18 cellular contexts compared by ENCODE assay signal in the genomic region with DNA sequence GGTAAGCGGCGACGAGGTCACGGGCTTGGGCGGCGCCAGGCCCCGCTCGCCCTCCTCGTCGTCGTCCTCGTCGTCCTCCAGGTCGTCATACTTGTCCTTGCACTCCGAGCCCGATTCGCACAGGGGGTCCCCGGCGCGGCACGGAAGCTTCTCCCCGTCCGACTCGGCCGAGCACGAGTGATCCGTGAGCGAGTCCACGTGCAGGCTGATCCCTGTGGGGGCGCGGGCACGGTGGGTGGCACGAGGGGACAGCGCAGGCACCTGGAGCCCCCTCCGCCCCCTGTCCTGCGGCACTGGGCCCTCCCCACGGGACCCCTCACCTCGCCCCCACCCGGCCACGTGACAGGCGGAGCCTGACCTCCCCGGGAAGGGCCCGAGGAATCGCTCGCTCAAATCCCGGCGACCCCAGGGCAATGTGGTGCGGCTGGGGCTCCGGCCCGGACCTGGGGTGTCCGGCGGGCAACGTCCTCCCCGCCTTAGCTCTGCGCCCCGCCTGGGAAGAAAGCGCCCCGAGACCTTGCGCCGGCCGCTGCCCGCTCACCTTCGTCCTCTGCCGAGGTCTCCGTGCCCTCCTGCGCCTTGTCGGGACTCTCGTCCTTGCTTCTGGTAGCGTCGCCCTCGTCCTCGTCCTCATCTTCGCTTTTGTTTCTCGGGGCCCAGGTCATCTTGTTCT. TPM values are rescaled to one million over a fixed set of nuclear protein-coding genes. Genes with fewer than 3 reads are reported as not detected.
DNase-seq lines count a peak whose midpoint lies in the region; ATAC-seq and TF ChIP-seq lines count a peak whose summit lies in the region.
"Had no signal": no experiment of that assay in that cellular context is flagged by ENCODE, and none has a peak within 500 bp of the region (broad histone marks: within the 10 kb centered on the region; RNA-seq: fewer than 3 reads in every experiment).

No MANE protein-coding gene starts in this region.

- peaks cover 25% of the 10 kb centered on the region for H3K79me2 ChIP-seq in PC-3 (ENCODE audit: low read length)

- no peak for DNase-seq in activated naive CD4-positive, alpha-beta T cell treated with anti-CD3 and anti-CD28 coated beads, Interleukin-2, amount 10 ng/mL, durations not matched to agents 7 days and 5 days
- no peak for DNase-seq in activated naive CD4-positive, alpha-beta T cell treated with anti-CD3 and anti-CD28 coated beads, Interleukin-2, amount 50 U/mL, for 72 hours (ENCODE audit: low spot score in 2 of 2)
- DNase-seq in coronary artery (ENCODE audit: low spot score) (peak; percentile 67), lower leg skin (ENCODE audit: low spot score in 2 of 2) (no peak), upper lobe of left lung (peak in 1 of 2 donors; percentile 87), glomerular visceral epithelial cell (ENCODE audit: extremely low spot score) (no peak), PC-3 (no peak)
- DNase-seq: AML-193; DMS79; IMR-90; nucleus accumbens; stimulated activated CD4-positive, alpha-beta T cell treated with anti-CD3 and anti-CD28 coated beads, Interleukin-12 subunit alpha, Interleukin-12 subunit beta, amount 100 ng/mL, for 4 hours had no signal

- no peaks in the 10 kb centered on the region for H3K9me2 ChIP-seq in PC-3 (replicated peaks; ENCODE audit: low read length)

- no peaks in the 10 kb centered on the region for H3K36me3 ChIP-seq in upper lobe of left lung
- peaks cover 7% of the 10 kb centered on the region; the same call in 1 of the 2 replicates for H3K36me3 ChIP-seq in PC-3 (ENCODE audit: low read depth, low read length)

- POLR2A ChIA-PET in PC-3 (lab: Charles Lee; ENCODE audit: unreplicated experiment), result no interaction called here

- H3K27ac ChIP-seq in coronary artery, result no peak overlapping the region
- H3K27ac ChIP-seq in upper lobe of left lung, result peak overlapping the region; percentile 75 to 91 (median 85)
- no peak overlapping the region for H3K27ac ChIP-seq in PC-3 (ENCODE audit: low read length)
- H3K27ac ChIP-seq: SJSA1, vagina, VCaP had no signal

- peaks cover 7% of the 10 kb centered on the region; the same call in 1 of the 2 replicates for H4K20me1 ChIP-seq in PC-3 (ENCODE audit: low read length)

- TF ChIP-seq CTCF in coronary artery (IDR thresholded peaks at IDR 0.05), result no peak
- no peak for TF ChIP-seq CTCF in lower leg skin (IDR thresholded peaks at IDR 0.05)
- no peak for TF ChIP-seq CTCF in upper lobe of left lung (IDR thresholded peaks at IDR 0.05)
- TF ChIP-seq CTCF in PC-3 (conservative IDR thresholded peaks at IDR 0.05; ENCODE audit: low read depth, low read length), result no peak

- no peak overlapping the region for H3K4me2 ChIP-seq in PC-3 (ENCODE audit: low read length)

- ATAC-seq in activated naive CD4-positive, alpha-beta T cell treated with anti-CD3 and anti-CD28 coated beads, Interleukin-2, amount 50 U/mL, for 72 hours, result no peak
- no peak for ATAC-seq in upper lobe of left lung (ENCODE audit: low FRiP score in 2 of 2)
- no peak for ATAC-seq in HG03095 (IDR thresholded peaks at IDR 0.05; ENCODE audit: unreplicated experiment)
- ATAC-seq in PC-3, result no peak
- ATAC-seq: esophagus mucosa had no signal

- no peaks in the 10 kb centered on the region for H3K4me1 Mint-ChIP-seq in activated naive CD4-positive, alpha-beta T cell treated with anti-CD3 and anti-CD28 coated beads, Interleukin-2, amount 10 ng/mL, durations not matched to agents 7 days and 5 days
- H3K4me1 Mint-ChIP-seq: central memory CD8-positive, alpha-beta T cell had no signal

- no peak overlapping the region for H3K9ac ChIP-seq in PC-3 (ENCODE audit: low read length)

- H3K36me3 Mint-ChIP-seq in activated naive CD4-positive, alpha-beta T cell treated with anti-CD3 and anti-CD28 coated beads, Interleukin-2, amount 10 ng/mL, durations not matched to agents 7 days and 5 days, result peaks cover 9% of the 10 kb centered on the region
- peaks cover 11 to 21% of the 10 kb centered on the region in 2 donors for H3K36me3 Mint-ChIP-seq in activated naive CD4-positive, alpha-beta T cell treated with anti-CD3 and anti-CD28 coated beads, Interleukin-2, amount 50 U/mL, for 72 hours

- no peak overlapping the region for H3K4me3 ChIP-seq in coronary artery
- H3K4me3 ChIP-seq in lower leg skin (ENCODE audit: low read depth, poor library complexity, severe bottlenecking), result peak overlapping the region; percentile 59
- H3K4me3 ChIP-seq in upper lobe of left lung, result peak overlapping the region in 3 of 4 donors; percentile 51 to 57 (median 57)
- no peak overlapping the region for H3K4me3 ChIP-seq in PC-3 (ENCODE audit: low read length)
- H3K4me3 ChIP-seq: SJSA1 had no signal

- H3K9me3 ChIP-seq in upper lobe of left lung (no peaks in the 10 kb centered on the region), PC-3 (ENCODE audit: low read length) (no peaks in the 10 kb centered on the region)
- H3K9me3 ChIP-seq: vagina had no signal

- peak overlapping the region; percentile 31 for H3K4me3 Mint-ChIP-seq in activated naive CD4-positive, alpha-beta T cell treated with anti-CD3 and anti-CD28 coated beads, Interleukin-2, amount 10 ng/mL, durations not matched to agents 7 days and 5 days
- H3K4me3 Mint-ChIP-seq: central memory CD8-positive, alpha-beta T cell had no signal

- no peak overlapping the region for H2AFZ ChIP-seq in PC-3 (ENCODE audit: low read length)

- TF ChIP-seq POLR2A in lower leg skin (IDR thresholded peaks at IDR 0.05), result no peak
- no peak for TF ChIP-seq POLR2A in upper lobe of left lung (IDR thresholded peaks at IDR 0.05)

- H3K27me3 Mint-ChIP-seq in activated naive CD4-positive, alpha-beta T cell treated with anti-CD3 and anti-CD28 coated beads, Interleukin-2, amount 10 ng/mL, durations not matched to agents 7 days and 5 days, result peaks cover 73% of the 10 kb centered on the region

- WGBS in lower leg skin, 2 donors, result 30 to 42% methylated on average over 37 to 40 of the region's 74 CpGs
- 5 to 34% methylated on average over 14 to 42 of the region's 74 CpGs for WGBS in upper lobe of left lung, 2 donors

- peaks cover 7% of the 10 kb centered on the region for H3K9me3 Mint-ChIP-seq in activated naive CD4-positive, alpha-beta T cell treated with anti-CD3 and anti-CD28 coated beads, Interleukin-2, amount 10 ng/mL, durations not matched to agents 7 days and 5 days
- no peaks in the 10 kb centered on the region for H3K9me3 Mint-ChIP-seq in activated naive CD4-positive, alpha-beta T cell treated with anti-CD3 and anti-CD28 coated beads, Interleukin-2, amount 50 U/mL, for 72 hours

- H3K4me1 ChIP-seq in upper lobe of left lung (peaks cover 0 to 24% (median 3%) of the 10 kb centered on the region in 4 donors), PC-3 (ENCODE audit: insufficient read depth, low read length) (peaks cover 11% of the 10 kb centered on the region; the same call in 1 of the 2 replicates)

- H3K27ac Mint-ChIP-seq in activated naive CD4-positive, alpha-beta T cell treated with anti-CD3 and anti-CD28 coated beads, Interleukin-2, amount 10 ng/mL, durations not matched to agents 7 days and 5 days, result peak overlapping the region; percentile 37
- peak overlapping the region in 1 of 2 donors; percentile 93 for H3K27ac Mint-ChIP-seq in activated naive CD4-positive, alpha-beta T cell treated with anti-CD3 and anti-CD28 coated beads, Interleukin-2, amount 50 U/mL, for 72 hours

- no peaks in the 10 kb centered on the region for H3F3A ChIP-seq in PC-3 (ENCODE audit: low read length, unreplicated experiment)

- CTCF ChIA-PET in activated naive CD4-positive, alpha-beta T cell treated with anti-CD3 and anti-CD28 coated beads, Interleukin-2, amount 10 ng/mL, durations not matched to agents 7 days and 5 days (lab: Charles Lee), result interaction anchor here (0.6 kb wide), 1 partner anchor 854 kb away, joined by 3 read pairs; no protein-coding TSS in a partner anchor
- CTCF ChIA-PET in PC-3 (lab: Charles Lee), result no interaction called here

- H3K27me3 ChIP-seq in upper lobe of left lung (peaks cover 0 to 47% (median 19%) of the 10 kb centered on the region in 4 donors), PC-3 (ENCODE audit: low read length) (no peaks in the 10 kb centered on the region)
- H3K27me3 ChIP-seq: SJSA1 had no signal

- TF ChIP-seq EP300 in upper lobe of left lung (IDR thresholded peaks at IDR 0.05), result no peak

- BruUV-seq in PC-3 (replicated peaks; lab: Mats Ljungman, UMichigan), result no TSS peak

- intact Hi-C loops in lower leg skin (cut with DNase I; ENCODE audit: low total_unique reads), result loop anchor here (5.0 kb wide), 1 partner anchor 853 kb away; no protein-coding TSS in a partner anchor
- intact Hi-C loops in PC-3 (cut with micrococcal nuclease), result no loop called here

RNA-seq across cellular contexts. Expression of gene IRX2, which starts 2.5 kb away (rescaled TPM):
- total RNA-seq in activated naive CD4-positive, alpha-beta T cell treated with anti-CD3 and anti-CD28 coated beads, Interleukin-2, amount 50 U/mL, for 72 hours, result not detected
- total RNA-seq in lower leg skin, result 10 to 100 TPM; 31.6 to 70.2 (median 48.9) TPM
- 100 to 1,000 TPM in 3 of 6 donors, 10 to 100 TPM in 3; 53.2 to 131 (median 106) TPM for total RNA-seq in upper lobe of left lung
- 10.4 and 13.2 TPM in 2 replicates for total RNA-seq in PC-3 (2014; rRNA removed)

Comparison
In these comparisons a context has a peak if more than half of its experiments do, and no peak if none do; other contexts are left out.
1. H3K27ac ChIP-seq: peak in upper lobe of left lung (4 of 4); none in coronary artery (0 of 2) and PC-3 (single experiment).
2. H3K4me3 ChIP-seq: peak in lower leg skin (single experiment) and upper lobe of left lung (3 of 4); none in coronary artery (single experiment) and PC-3 (single experiment).
3. RNA of gene IRX2, which starts 2.5 kb away (total RNA-seq): 53.2 to 131 TPM in upper lobe of left lung, 31.6 to 70.2 TPM in lower leg skin and 10.4 to 13.2 TPM in PC-3; not detected in activated naive CD4-positive, alpha-beta T cell treated with anti-CD3 and anti-CD28 coated beads, Interleukin-2, amount 50 U/mL, for 72 hours; every median in the first group is over 10 times any median in the second.